ENCODE assay signal across 33 cellular contexts in genomic region chr18:66159451-66159850, GRCh38.
"Had no signal": no experiment of that assay in that cellular context is flagged by ENCODE, and none has a peak within 500 bp of the region (broad histone marks: within the 10 kb centered on the region; RNA-seq: fewer than 3 reads in every experiment).

No MANE protein-coding gene starts in this region.

- H3K27me3 ChIP-seq: adrenal gland, ascending aorta, body of pancreas, brain microvascular endothelial cell, breast epithelium, cardiac muscle cell had no signal

- ATAC-seq: activated naive CD4-positive, alpha-beta T cell treated with anti-CD3 and anti-CD28 coated beads, Interleukin-2, amount 50 U/mL, for 72 hours; activated naive CD8-positive, alpha-beta T cell treated with anti-CD3 and anti-CD28 coated beads, Interleukin-2, amount 50 U/mL, for 24 hours; activated T-cell treated with anti-CD3 and anti-CD28 coated beads, Interleukin-2, amount 50 U/mL, for 4 hours; activated T-cell treated with anti-CD3 and anti-CD28 coated beads, Interleukin-2, amount 50 U/mL, for 72 hours; activated T-helper 17 cell treated with anti-CD3 and anti-CD28 coated beads, Interleukin-2, amount 50 U/mL, for 72 hours; body of pancreas had no signal

- H3K27ac ChIP-seq: adrenal gland, ascending aorta, body of pancreas, brain microvascular endothelial cell, breast epithelium, cardiac muscle cell had no signal

- H3K4me3 ChIP-seq: adrenal gland, ascending aorta, body of pancreas, breast epithelium, cardiac muscle cell had no signal

- H3K9me3 ChIP-seq: adrenal gland, ascending aorta, body of pancreas, breast epithelium had no signal

- H3K36me3 ChIP-seq: adrenal gland, ascending aorta, brain microvascular endothelial cell, breast epithelium, cardiac muscle cell had no signal

- FAIRE-seq: astrocyte, bronchial epithelial cell had no signal

- H3K4me1 ChIP-seq: ascending aorta, body of pancreas, breast epithelium had no signal

- DNase-seq: activated effector memory CD4-positive, alpha-beta T cell treated with anti-CD3 and anti-CD28 coated beads, Interleukin-2, amount 50 U/mL, for 16 hours; activated effector memory CD4-positive, alpha-beta T cell treated with Interleukin-2 at 50 U/mL for 16 hours; activated gamma-delta T cell; activated gamma-delta T cell treated with Interleukin-2 at 50 U/mL for 16 hours; activated naive CD4-positive, alpha-beta T cell; activated naive CD4-positive, alpha-beta T cell treated with anti-CD3 and anti-CD28 coated beads for 36 hours; activated naive CD4-positive, alpha-beta T cell treated with anti-CD3 and anti-CD28 coated beads, Interleukin-2, amount 10 ng/mL, durations not matched to agents 7 days and 5 days; activated naive CD4-positive, alpha-beta T cell treated with anti-CD3 and anti-CD28 coated beads, Interleukin-2, amount 50 U/mL, for 16 hours; activated naive CD4-positive, alpha-beta T cell treated with Interleukin-2 at 50 U/mL for 16 hours; activated naive CD8-positive, alpha-beta T cell treated with anti-CD3 and anti-CD28 coated beads for 36 hours; activated naive CD8-positive, alpha-beta T cell treated with anti-CD3 and anti-CD28 coated beads, Interleukin-2, amount 10 ng/mL, durations not matched to agents 7 days and 5 days; activated naive CD8-positive, alpha-beta T cell treated with anti-CD3 and anti-CD28 coated beads, Interleukin-2, amount 50 U/mL, for 24 hours; activated T-cell treated with anti-CD3 and anti-CD28 coated beads, Interleukin-2, amount 50 U/mL, for 24 hours; activated T-cell treated with anti-CD3 and anti-CD28 coated beads, Interleukin-2, amount 50 U/mL, for 4 hours; activated T-cell treated with anti-CD3 and anti-CD28 coated beads, Interleukin-2, amount 50 U/mL, for 48 hours; activated T-cell treated with anti-CD3 and anti-CD28 coated beads, Interleukin-2, amount 50 U/mL, for 72 hours; adrenal gland; amniotic stem cell; amygdala; anterior cingulate cortex; aorta; body of pancreas; brain microvascular endothelial cell; caudate nucleus; central memory CD4-positive, alpha-beta T cell; cerebellar nuclear complex had no signal
